15 cellular contexts compared by ENCODE assay signal in genomic region chr12:42422785-42423184, GRCh38.
A peak's percentile ranks its signal among the peaks of the same experiment; 100 is the strongest.
DNase-seq lines count a peak whose midpoint lies in the region; ATAC-seq and TF ChIP-seq lines count a peak whose summit lies in the region.
"Had no signal": no experiment of that assay in that cellular context is flagged by ENCODE, and none has a peak within 500 bp of the region (broad histone marks: within the 10 kb centered on the region; RNA-seq: fewer than 3 reads in every experiment).

No MANE protein-coding gene starts in this region.

- H3K9ac ChIP-seq in Karpas-422 (ENCODE audit: low read length): no peak overlapping the region
- H3K9ac ChIP-seq: BLaER1 had no signal

- H3K27me3 Mint-ChIP-seq in neural crest cell (ENCODE audit: low read depth) (no peaks in the 10 kb centered on the region), endothelial cell (ENCODE audit: unreplicated experiment) (peaks cover 3% of the 10 kb centered on the region)
- H3K27me3 Mint-ChIP-seq: activated T-cell treated with anti-CD3 and anti-CD28 coated beads, Interleukin-2, amount 50 U/mL, for 24 hours had no signal

- H3K4me1 Mint-ChIP-seq in neural crest cell (peaks cover 5% of the 10 kb centered on the region), endothelial cell (ENCODE audit: unreplicated experiment) (peaks cover 31% of the 10 kb centered on the region)

- H3K27ac ChIP-seq in Karpas-422 (ENCODE audit: low read length) (peak overlapping the region; percentile 55), transverse colon (no peak overlapping the region)
- H3K27ac ChIP-seq: BLaER1, ovary, uterus had no signal

- WGBS in transverse colon (ENCODE audit: low coverage in 1 of 2), 2 donors: 86 to 88% methylated on average over 1 of the region's 1 CpG

- H3K9me2 ChIP-seq in Karpas-422 (replicated peaks; ENCODE audit: insufficient read depth, low read length): no peaks in the 10 kb centered on the region

- no peaks in the 10 kb centered on the region for H4K20me1 ChIP-seq in Karpas-422 (ENCODE audit: insufficient read depth, low read depth, low read length)
- H4K20me1 ChIP-seq: BLaER1 had no signal

- no peak overlapping the region for H2AFZ ChIP-seq in Karpas-422 (ENCODE audit: low read length)

- peaks cover 8% of the 10 kb centered on the region; the same call in 1 of the 2 replicates for H3K36me3 ChIP-seq in Karpas-422 (ENCODE audit: insufficient read depth, low read length)
- no peaks in the 10 kb centered on the region for H3K36me3 ChIP-seq in transverse colon
- H3K36me3 ChIP-seq: ovary, uterus had no signal

- in situ Hi-C loops in transverse colon (cut with MboI; ENCODE audit: low pct_ligation_motif_present in 1 of 4, low pct_unique_long_range_greater_than_20kb in 1 of 4, low sequenced_read_pairs in 3 of 4): no loop called here

- no peak overlapping the region for H3K4me2 ChIP-seq in Karpas-422 (ENCODE audit: low read depth, low read length, poor library complexity, severe bottlenecking)
- H3K4me2 ChIP-seq: BLaER1 had no signal

- H3K9me3 Mint-ChIP-seq in neural crest cell: no peaks in the 10 kb centered on the region
- no peaks in the 10 kb centered on the region for H3K9me3 Mint-ChIP-seq in endothelial cell (ENCODE audit: unreplicated experiment)
- H3K9me3 Mint-ChIP-seq: activated T-cell treated with anti-CD3 and anti-CD28 coated beads, Interleukin-2, amount 50 U/mL, for 24 hours had no signal

- TF ChIP-seq CTCF in neural crest cell (conservative IDR thresholded peaks at IDR 0.05): no peak
- TF ChIP-seq CTCF in endothelial cell (IDR thresholded peaks at IDR 0.05; ENCODE audit: unreplicated experiment): no peak
- TF ChIP-seq CTCF in transverse colon (IDR thresholded peaks at IDR 0.05): no peak

- H3K27me3 ChIP-seq in Karpas-422 (ENCODE audit: low read length) (no peaks in the 10 kb centered on the region), transverse colon (no peaks in the 10 kb centered on the region)
- H3K27me3 ChIP-seq: BLaER1, ovary, uterus had no signal

- peaks cover 30% of the 10 kb centered on the region for H3K4me1 ChIP-seq in Karpas-422 (ENCODE audit: low read length)
- no peaks in the 10 kb centered on the region for H3K4me1 ChIP-seq in transverse colon
- H3K4me1 ChIP-seq: BLaER1, uterus had no signal

- H3K4me3 Mint-ChIP-seq in neural crest cell (no peak overlapping the region), endothelial cell (ENCODE audit: unreplicated experiment) (no peak overlapping the region)
- H3K4me3 Mint-ChIP-seq: activated T-cell treated with anti-CD3 and anti-CD28 coated beads, Interleukin-2, amount 50 U/mL, for 24 hours had no signal

- H3K79me2 ChIP-seq in Karpas-422 (ENCODE audit: low read length): peaks cover 65% of the 10 kb centered on the region

- TF ChIP-seq POLR2A in transverse colon (IDR thresholded peaks at IDR 0.05): no peak

- no peak for TF ChIP-seq EP300 in transverse colon (IDR thresholded peaks at IDR 0.05; ENCODE audit: low read depth)

- ATAC-seq in GM18502 (IDR thresholded peaks at IDR 0.05; ENCODE audit: poor library complexity, unreplicated experiment): peak; percentile 67
- peak; percentile 49 for ATAC-seq in GM21786 (IDR thresholded peaks at IDR 0.05; ENCODE audit: unreplicated experiment)

- H3K4me3 ChIP-seq in Karpas-422 (ENCODE audit: low read length): no peak overlapping the region
- H3K4me3 ChIP-seq in transverse colon: no peak overlapping the region
- H3K4me3 ChIP-seq: BLaER1, ovary, smooth muscle cell, uterus had no signal

- DNase-seq in Karpas-422 (peak; percentile 44), neural crest cell (ENCODE audit: low read depth, low spot score) (no peak), endothelial cell (ENCODE audit: low spot score) (no peak), transverse colon (no peak), NCI-H128 (lab: John Stamatoyannopoulos, UW; ENCODE audit: unreplicated experiment) (no peak)
- DNase-seq: activated T-cell treated with anti-CD3 and anti-CD28 coated beads, Interleukin-2, amount 50 U/mL, for 24 hours; NCI-H1417 treated with DMSO at 0.1 percent for 48 hours; NCI-H446 treated with DMSO at 0.1 percent for 48 hours; ovary; stimulated activated naive CD4-positive, alpha-beta T cell treated with Interleukin-2 at 50 U/mL for 16 hours; uterus had no signal

- H3K36me3 Mint-ChIP-seq in neural crest cell (ENCODE audit: low read depth) (peaks cover 5% of the 10 kb centered on the region), endothelial cell (ENCODE audit: low read depth, unreplicated experiment) (peaks cover 8% of the 10 kb centered on the region)

- intact Hi-C loops in transverse colon (cut with DNase I; ENCODE audit: low total_unique reads): no loop called here

- H3K9me3 ChIP-seq in Karpas-422 (ENCODE audit: low read length): no peaks in the 10 kb centered on the region
- no peaks in the 10 kb centered on the region for H3K9me3 ChIP-seq in transverse colon
- H3K9me3 ChIP-seq: BLaER1, ovary, uterus had no signal

- H3K27ac Mint-ChIP-seq in neural crest cell (ENCODE audit: unreplicated experiment) (peak overlapping the region; percentile 43), endothelial cell (ENCODE audit: unreplicated experiment) (no peak overlapping the region)
- H3K27ac Mint-ChIP-seq: activated T-cell treated with anti-CD3 and anti-CD28 coated beads, Interleukin-2, amount 50 U/mL, for 24 hours had no signal
